In the genomic region with DNA sequence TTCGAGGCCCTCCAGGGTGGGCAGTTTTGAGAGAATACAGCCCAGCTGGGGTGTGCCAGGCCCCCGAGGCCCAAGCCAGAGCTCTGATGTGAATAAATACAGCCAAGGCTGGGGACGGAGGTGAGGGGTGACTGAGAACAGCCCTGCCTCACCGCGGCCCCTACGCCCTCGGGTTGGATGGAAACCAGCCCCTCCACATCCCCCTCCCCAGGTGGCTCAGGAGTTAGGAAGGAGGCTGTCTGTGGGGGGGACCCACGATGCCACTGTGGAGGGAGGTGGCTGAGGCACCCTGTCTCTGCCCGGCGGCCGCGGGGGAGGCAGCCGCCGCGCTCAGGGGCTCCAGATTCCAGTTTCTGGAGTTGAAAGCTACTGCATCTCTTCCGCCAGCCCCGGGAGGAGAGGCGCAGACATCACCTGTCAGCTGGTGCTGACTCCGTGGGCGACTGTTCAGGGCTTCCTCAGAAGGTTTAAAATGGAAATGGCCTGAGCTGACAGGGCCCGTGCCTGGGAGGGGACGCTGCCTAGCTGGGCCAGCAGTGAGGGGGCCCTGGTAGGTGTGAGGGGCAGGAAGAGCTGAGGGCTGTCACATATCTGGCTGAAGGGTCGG, we compare ENCODE assay signal across 11 cellular contexts. TPM values are rescaled to one million over a fixed set of nuclear protein-coding genes. Genes with fewer than 3 reads are reported as not detected.
DNase-seq lines count a peak whose midpoint lies in the region; ATAC-seq, FAIRE-seq and TF ChIP-seq lines count a peak whose summit lies in the region.
"Had no signal": no experiment of that assay in that cellular context is flagged by ENCODE, and none has a peak within 500 bp of the region (broad histone marks: within the 10 kb centered on the region; RNA-seq: fewer than 3 reads in every experiment).

No MANE protein-coding gene starts in this region.

- no peak for TF ChIP-seq POLR2A in K562 (conservative IDR thresholded peaks at IDR 0.05)

- CTCF ChIA-PET in activated CD8-positive, alpha-beta T cell treated with anti-CD3 and anti-CD28 coated beads for 36 hours (lab: Charles Lee): interaction anchor here (1.4 to 2.3 kb wide), 2 partner anchors 10 to 36 kb away, joined by 3 to 18 read pairs; no protein-coding TSS in a partner anchor
- CTCF ChIA-PET in activated CD8-positive, alpha-beta T cell treated with anti-CD3 and anti-CD28 coated beads, Interleukin-2, amount 10 ng/mL, durations not matched to agents 7 days and 5 days (lab: Charles Lee): interaction anchor here (1.3 kb wide), 1 partner anchor 11 kb away, joined by 3 read pairs; no protein-coding TSS in a partner anchor
- CTCF ChIA-PET in K562 (lab: Yijun Ruan, JAX; ENCODE audit: low intra/inter-chr PET ratio): no interaction called here

- H3K27ac Mint-ChIP-seq in activated CD8-positive, alpha-beta T cell treated with anti-CD3 and anti-CD28 coated beads for 36 hours: no peak overlapping the region
- H3K27ac Mint-ChIP-seq in activated CD8-positive, alpha-beta T cell treated with anti-CD3 and anti-CD28 coated beads, Interleukin-2, amount 10 ng/mL, durations not matched to agents 7 days and 5 days: no peak overlapping the region
- no peak overlapping the region for H3K27ac Mint-ChIP-seq in activated naive CD8-positive, alpha-beta T cell treated with anti-CD3 and anti-CD28 coated beads for 36 hours

- no peak for TF ChIP-seq CTCF in activated CD8-positive, alpha-beta T cell treated with anti-CD3 and anti-CD28 coated beads for 36 hours (IDR thresholded peaks at IDR 0.05)
- no peak for TF ChIP-seq CTCF in K562 (IDR thresholded peaks at IDR 0.05 in 2 of 3, conservative IDR thresholded peaks at IDR 0.05 in 1 of 3; ENCODE audit: insufficient read depth in 2 of 3, low read depth in 1 of 3, low read length in 3 of 3)

- peaks cover 5% of the 10 kb centered on the region for H3K4me1 Mint-ChIP-seq in activated CD8-positive, alpha-beta T cell treated with anti-CD3 and anti-CD28 coated beads for 36 hours (ENCODE audit: low read depth)
- peaks cover 5% of the 10 kb centered on the region for H3K4me1 Mint-ChIP-seq in activated CD8-positive, alpha-beta T cell treated with anti-CD3 and anti-CD28 coated beads, Interleukin-2, amount 10 ng/mL, durations not matched to agents 7 days and 5 days (ENCODE audit: low read depth)
- peaks cover 5% of the 10 kb centered on the region for H3K4me1 Mint-ChIP-seq in activated naive CD8-positive, alpha-beta T cell treated with anti-CD3 and anti-CD28 coated beads for 36 hours

- POLR2A ChIA-PET in activated CD8-positive, alpha-beta T cell treated with anti-CD3 and anti-CD28 coated beads for 36 hours (lab: Charles Lee): no interaction called here
- POLR2A ChIA-PET in activated CD8-positive, alpha-beta T cell treated with anti-CD3 and anti-CD28 coated beads, Interleukin-2, amount 10 ng/mL, durations not matched to agents 7 days and 5 days (lab: Charles Lee): no interaction called here
- POLR2A ChIA-PET in K562 (lab: Yijun Ruan, JAX): interaction anchor here (0.5 to 1.5 kb wide), 5 partner anchors 10 to 291 kb away, joined by 3 to 4 read pairs (median 3); no protein-coding TSS in a partner anchor

- DNase-seq in activated CD8-positive, alpha-beta T cell treated with anti-CD3 and anti-CD28 coated beads for 36 hours: peak; percentile 24
- no peak for DNase-seq in activated CD8-positive, alpha-beta T cell treated with anti-CD3 and anti-CD28 coated beads, Interleukin-2, amount 10 ng/mL, durations not matched to agents 7 days and 5 days
- no peak for DNase-seq in K562 (ENCODE audit: extremely low read depth in 1 of 4, low spot score in 3 of 4)
- peak; percentile 55 for DNase-seq in left kidney (ENCODE audit: low read depth, low spot score)
- DNase-seq in activated naive CD8-positive, alpha-beta T cell treated with anti-CD3 and anti-CD28 coated beads for 36 hours: no peak
- no peak for DNase-seq in NCI-H524 treated with DMSO at 0.1 percent for 48 hours (lab: John Stamatoyannopoulos, UW)
- DNase-seq: erythroblast had no signal

- 33% methylated on average over 16 of the region's 23 CpGs for WGBS in K562 (ENCODE audit: insufficient coverage, low coverage, missing lambda C conversion rate)

- H4K20me1 ChIP-seq in K562 (replicated peaks; ENCODE audit: control insufficient read depth, insufficient read depth, low read length): peaks cover 57% of the 10 kb centered on the region

- no peak for FAIRE-seq in K562 (lab: Jason Lieb, UNC)

- in situ Hi-C loops in K562 (cut with MboI): no loop called here

- TF ChIP-seq EP300 in K562 (IDR thresholded peaks at IDR 0.05; ENCODE audit: low read length): no peak

- no peaks in the 10 kb centered on the region for H3K9me3 Mint-ChIP-seq in activated CD8-positive, alpha-beta T cell treated with anti-CD3 and anti-CD28 coated beads for 36 hours
- no peaks in the 10 kb centered on the region for H3K9me3 Mint-ChIP-seq in activated CD8-positive, alpha-beta T cell treated with anti-CD3 and anti-CD28 coated beads, Interleukin-2, amount 10 ng/mL, durations not matched to agents 7 days and 5 days (ENCODE audit: insufficient read depth)
- H3K9me3 Mint-ChIP-seq in activated naive CD8-positive, alpha-beta T cell treated with anti-CD3 and anti-CD28 coated beads for 36 hours: no peaks in the 10 kb centered on the region

- no peak overlapping the region for H3K9ac ChIP-seq in K562 (ENCODE audit: insufficient read depth in 1 of 2, low read depth in 2 of 2, low read length in 2 of 2)

- BruUV-seq in K562 (replicated peaks; lab: Mats Ljungman, UMichigan): no TSS peak

- no peak for TF ChIP-seq RAD21 in K562 (CRISPR knock-in tag; conservative IDR thresholded peaks at IDR 0.05 in 1 of 2, IDR thresholded peaks at IDR 0.05 in 1 of 2)

- H3K4me2 ChIP-seq in K562 (ENCODE audit: insufficient read depth, low read length): no peak overlapping the region

- no peak overlapping the region for H2AFZ ChIP-seq in K562 (ENCODE audit: low read depth, low read length)

- no peaks in the 10 kb centered on the region for H3K79me2 ChIP-seq in K562 (ENCODE audit: control insufficient read depth, insufficient read depth, low read length)

- H3K27ac ChIP-seq in K562 (ENCODE audit: extremely low read depth, low read depth, low read length) (no peak overlapping the region), temporal lobe (ENCODE audit: low read depth, low read length) (peak overlapping the region; percentile 78)

- no peak overlapping the region for H3K4me3 Mint-ChIP-seq in activated CD8-positive, alpha-beta T cell treated with anti-CD3 and anti-CD28 coated beads for 36 hours
- H3K4me3 Mint-ChIP-seq in activated CD8-positive, alpha-beta T cell treated with anti-CD3 and anti-CD28 coated beads, Interleukin-2, amount 10 ng/mL, durations not matched to agents 7 days and 5 days: no peak overlapping the region
- no peak overlapping the region for H3K4me3 Mint-ChIP-seq in activated naive CD8-positive, alpha-beta T cell treated with anti-CD3 and anti-CD28 coated beads for 36 hours

- peaks cover 0 to 47% of the 10 kb centered on the region in 2 experiments; a peak in 2 of 5 replicates for H3K4me1 ChIP-seq in K562 (replicated peaks in 1 of 2; ENCODE audit: control insufficient read depth in 2 of 2, insufficient read depth in 2 of 2, low read length in 2 of 2)

- peaks cover 5 to 12% of the 10 kb centered on the region in 2 experiments; a peak in 2 of 5 replicates for H3K27me3 ChIP-seq in K562 (ENCODE audit: control insufficient read depth in 2 of 2, insufficient read depth in 2 of 2, low read length in 2 of 2)

- H3K9me3 ChIP-seq in K562 (replicated peaks; ENCODE audit: control insufficient read depth, insufficient read depth, low read depth, low read length): no peaks in the 10 kb centered on the region

- H3K36me3 Mint-ChIP-seq in activated CD8-positive, alpha-beta T cell treated with anti-CD3 and anti-CD28 coated beads for 36 hours (ENCODE audit: low read depth): no peaks in the 10 kb centered on the region
- peaks cover 5% of the 10 kb centered on the region for H3K36me3 Mint-ChIP-seq in activated CD8-positive, alpha-beta T cell treated with anti-CD3 and anti-CD28 coated beads, Interleukin-2, amount 10 ng/mL, durations not matched to agents 7 days and 5 days (ENCODE audit: low read depth)
- no peaks in the 10 kb centered on the region for H3K36me3 Mint-ChIP-seq in activated naive CD8-positive, alpha-beta T cell treated with anti-CD3 and anti-CD28 coated beads for 36 hours

- no peak overlapping the region for H3K4me3 ChIP-seq in K562

- H3K9me1 ChIP-seq in K562 (ENCODE audit: control insufficient read depth, insufficient read depth, low read length): no peaks in the 10 kb centered on the region

- H3K36me3 ChIP-seq in K562 (ENCODE audit: control insufficient read depth, insufficient read depth, low read length): no peaks in the 10 kb centered on the region

- intact Hi-C loops in activated CD8-positive, alpha-beta T cell treated with anti-CD3 and anti-CD28 coated beads for 36 hours (cut with micrococcal nuclease): no loop called here
- intact Hi-C loops in K562 (cut with micrococcal nuclease): no loop called here

- no peak for ATAC-seq in activated CD8-positive, alpha-beta T cell treated with anti-CD3 and anti-CD28 coated beads for 36 hours
- ATAC-seq in activated CD8-positive, alpha-beta T cell treated with anti-CD3 and anti-CD28 coated beads, Interleukin-2, amount 10 ng/mL, durations not matched to agents 7 days and 5 days: no peak
- ATAC-seq in K562 (no peak; the same call in 2 of the 3 replicates), HG02852 (IDR thresholded peaks at IDR 0.05; ENCODE audit: unreplicated experiment) (no peak)

- peaks cover 42% of the 10 kb centered on the region for H3K27me3 Mint-ChIP-seq in activated CD8-positive, alpha-beta T cell treated with anti-CD3 and anti-CD28 coated beads for 36 hours
- H3K27me3 Mint-ChIP-seq in activated CD8-positive, alpha-beta T cell treated with anti-CD3 and anti-CD28 coated beads, Interleukin-2, amount 10 ng/mL, durations not matched to agents 7 days and 5 days (ENCODE audit: low read depth): peaks cover 36% of the 10 kb centered on the region
- H3K27me3 Mint-ChIP-seq in activated naive CD8-positive, alpha-beta T cell treated with anti-CD3 and anti-CD28 coated beads for 36 hours: peaks cover 48% of the 10 kb centered on the region

RNA-seq across cellular contexts. Expression of gene FLRT1, which starts 1.4 kb away (rescaled TPM):
- total RNA-seq in activated CD8-positive, alpha-beta T cell treated with anti-CD3 and anti-CD28 coated beads for 36 hours: not detected
- not detected for total RNA-seq in activated CD8-positive, alpha-beta T cell treated with anti-CD3 and anti-CD28 coated beads, Interleukin-2, amount 10 ng/mL, durations not matched to agents 7 days and 5 days
- total RNA-seq in K562 (2011; cell fraction: chromatin; rRNA removed; ENCODE audit: low replicate concordance): not detected in 2 replicates
- not detected in 2 replicates for total RNA-seq in K562 (2011; cell fraction: nucleolus; rRNA removed)
- not detected in 2 replicates for total RNA-seq in K562 (2011; cell fraction: nucleoplasm; rRNA removed)
- not detected in 2 replicates for total RNA-seq in K562 (2014; rRNA removed)
- not detected in 2 replicates for total RNA-seq in K562 (2014; rRNA removed; fragmentation: Illumina TruSeq; extraction: Trizol)
- total RNA-seq in K562 (2015; rRNA removed; fragmentation: Illumina TruSeq; extraction: Trizol): not detected in 2 replicates
- total RNA-seq in K562 (2021): not detected in 2 replicates
- not detected in 2 replicates for polyA plus RNA-seq in K562 (2011; rRNA removed)
- not detected in 2 replicates for polyA plus RNA-seq in K562 (2011; cell fraction: cytosol; rRNA removed)
- not detected in 2 replicates for polyA plus RNA-seq in K562 (2011; cell fraction: nucleus; rRNA removed)
- 0.14 and 0.75 TPM in 2 replicates for polyA plus RNA-seq in K562 (2012)
- polyA plus RNA-seq in K562 (2014; fragmentation: Illumina TruSeq; extraction: Trizol): not detected in 2 replicates
- not detected for polyA plus RNA-seq in K562 (2014; fragmentation: Nextera tagmentation; extraction: Ambion mirVana)
- not detected in 2 replicates for polyA plus RNA-seq in K562 (2014; rRNA removed)
- polyA minus RNA-seq in K562 (2011; rRNA and poly(A)+ RNA removed): not detected in 2 replicates
- not detected in 2 replicates for polyA minus RNA-seq in K562 (2011; cell fraction: cytosol; rRNA and poly(A)+ RNA removed)
- polyA minus RNA-seq in K562 (2011; cell fraction: nucleus; rRNA and poly(A)+ RNA removed): not detected in 2 replicates
- 7.6 TPM for total RNA-seq in temporal lobe
- total RNA-seq in activated naive CD8-positive, alpha-beta T cell treated with anti-CD3 and anti-CD28 coated beads for 36 hours: not detected
- total RNA-seq: left lobe of liver, pulmonary artery endothelial cell had no signal

RNA-seq across cellular contexts. Expression of gene OTUB1, which starts 50.9 kb away (rescaled TPM):
- 10 to 100 TPM; 70.1 to 73.9 TPM for total RNA-seq in activated CD8-positive, alpha-beta T cell treated with anti-CD3 and anti-CD28 coated beads for 36 hours
- 100 to 1,000 TPM in 1 of 2 experiments, 10 to 100 TPM in 1; 93.7 to 102 TPM for total RNA-seq in activated CD8-positive, alpha-beta T cell treated with anti-CD3 and anti-CD28 coated beads, Interleukin-2, amount 10 ng/mL, durations not matched to agents 7 days and 5 days
- 66.0 and 203 TPM in 2 replicates for total RNA-seq in K562 (2011; cell fraction: chromatin; rRNA removed; ENCODE audit: low replicate concordance)
- 146 and 161 TPM in 2 replicates for total RNA-seq in K562 (2011; cell fraction: nucleolus; rRNA removed)
- total RNA-seq in K562 (2011; cell fraction: nucleoplasm; rRNA removed): 81.9 and 97.9 TPM in 2 replicates
- total RNA-seq in K562 (2014; rRNA removed) (63.7 and 73.3 TPM in 2 replicates), K562 (2014; rRNA removed; fragmentation: Illumina TruSeq; extraction: Trizol) (24.4 and 29.5 TPM in 2 replicates), K562 (2015; rRNA removed; fragmentation: Illumina TruSeq; extraction: Trizol) (37.6 and 39.9 TPM in 2 replicates), K562 (2021) (66.5 and 71.0 TPM in 2 replicates), temporal lobe (34.9 TPM)
- polyA plus RNA-seq in K562 (2011; rRNA removed) (66.1 and 90.0 TPM in 2 replicates), K562 (2014; fragmentation: Illumina TruSeq; extraction: Trizol) (58.4 and 76.3 TPM in 2 replicates), K562 (2014; fragmentation: Nextera tagmentation; extraction: Ambion mirVana) (100 to 1,000 TPM; 109 to 134 TPM), K562 (2014; rRNA removed) (95.3 and 104 TPM in 2 replicates)
- 102 and 160 TPM in 2 replicates for polyA plus RNA-seq in K562 (2011; cell fraction: cytosol; rRNA removed)
- polyA plus RNA-seq in K562 (2011; cell fraction: nucleus; rRNA removed): 237 and 319 TPM in 2 replicates
- polyA plus RNA-seq in K562 (2012): 89.4 and 91.7 TPM in 2 replicates
- polyA minus RNA-seq in K562 (2011; rRNA and poly(A)+ RNA removed): 27.2 and 36.0 TPM in 2 replicates
- polyA minus RNA-seq in K562 (2011; cell fraction: cytosol; rRNA and poly(A)+ RNA removed): 36.5 and 47.6 TPM in 2 replicates
- 30.8 and 38.3 TPM in 2 replicates for polyA minus RNA-seq in K562 (2011; cell fraction: nucleus; rRNA and poly(A)+ RNA removed)
- total RNA-seq in activated naive CD8-positive, alpha-beta T cell treated with anti-CD3 and anti-CD28 coated beads for 36 hours: 10 to 100 TPM; 70.5 to 72.0 TPM

Comparison
In these comparisons a context has a peak if more than half of its experiments do, and no peak if none do; other contexts are left out.
1. DNase-seq: peak in activated CD8-positive, alpha-beta T cell treated with anti-CD3 and anti-CD28 coated beads for 36 hours (single experiment) and left kidney (single experiment); none in activated CD8-positive, alpha-beta T cell treated with anti-CD3 and anti-CD28 coated beads, Interleukin-2, amount 10 ng/mL, durations not matched to agents 7 days and 5 days (single experiment), K562 (0 of 4), activated naive CD8-positive, alpha-beta T cell treated with anti-CD3 and anti-CD28 coated beads for 36 hours (single experiment) and NCI-H524 treated with DMSO at 0.1 percent for 48 hours (single experiment).